Comparison of ENCODE assay signal across 17 cellular contexts in genomic region chr22:25965331-25965730, GRCh38.
DNase-seq lines count a peak whose midpoint lies in the region; ATAC-seq and TF ChIP-seq lines count a peak whose summit lies in the region.
"Had no signal": no experiment of that assay in that cellular context is flagged by ENCODE, and none has a peak within 500 bp of the region (broad histone marks: within the 10 kb centered on the region; RNA-seq: fewer than 3 reads in every experiment).

No MANE protein-coding gene starts in this region.

- H3K4me1 Mint-ChIP-seq in glutamatergic neuron (ENCODE audit: low read depth, unreplicated experiment): peaks cover 15% of the 10 kb centered on the region
- H3K4me1 Mint-ChIP-seq: B cell had no signal

- peak overlapping the region; percentile 89 for H3K27ac Mint-ChIP-seq in glutamatergic neuron (ENCODE audit: unreplicated experiment)
- H3K27ac Mint-ChIP-seq: B cell; CD4-positive, alpha-beta T cell; CD8-positive, alpha-beta T cell had no signal

- intact Hi-C loops in Right ventricle myocardium inferior (cut with DNase I): no loop called here

- POLR2A ChIA-PET in HEK293 (lab: Yijun Ruan, JAX): no interaction called here

- TF ChIP-seq CTCF in HEK293 (tag by site-specific recombination; IDR thresholded peaks at IDR 0.05) (no peak), glutamatergic neuron (IDR thresholded peaks at IDR 0.05; ENCODE audit: partially characterized antibody, unreplicated experiment) (no peak)

- no peak for ATAC-seq in HG02759 (IDR thresholded peaks at IDR 0.05; ENCODE audit: unreplicated experiment)
- no peak for ATAC-seq in Right ventricle myocardium inferior
- ATAC-seq: A549; CD8-positive, alpha-beta T cell had no signal

- peaks cover 20% of the 10 kb centered on the region for H3K36me3 Mint-ChIP-seq in glutamatergic neuron (ENCODE audit: unreplicated experiment)
- H3K36me3 Mint-ChIP-seq: CD8-positive, alpha-beta T cell had no signal

- no peak overlapping the region for H3K9ac ChIP-seq in BLaER1

- no peaks in the 10 kb centered on the region for H3K27me3 ChIP-seq in BLaER1

- H3K4me1 ChIP-seq in BLaER1 (peaks cover 75% of the 10 kb centered on the region), HEK293 (ENCODE audit: control insufficient read depth, insufficient read depth, low read length) (peaks cover 12% of the 10 kb centered on the region; the same call in 1 of the 2 replicates)
- H3K4me1 ChIP-seq: A549, Caco-2 had no signal

- no peaks in the 10 kb centered on the region for H3K36me3 ChIP-seq in BLaER1
- no peaks in the 10 kb centered on the region for H3K36me3 ChIP-seq in HEK293 (ENCODE audit: control insufficient read depth in 2 of 2, insufficient read depth in 1 of 2, low read length in 2 of 2)

- H3K4me3 Mint-ChIP-seq in glutamatergic neuron (ENCODE audit: unreplicated experiment): peak overlapping the region; percentile 71
- H3K4me3 Mint-ChIP-seq: B cell; CD4-positive, alpha-beta T cell; CD8-positive, alpha-beta T cell had no signal

- CTCF ChIA-PET in HEK293 (lab: Yijun Ruan, JAX): interaction anchor here (0.6 kb wide), 1 partner anchor 15 kb away, joined by 3 read pairs; no protein-coding TSS in a partner anchor

- no peak overlapping the region for H3K4me3 ChIP-seq in BLaER1
- no peak overlapping the region for H3K4me3 ChIP-seq in HEK293 (ENCODE audit: low read depth, low read length)
- H3K4me3 ChIP-seq: A549 had no signal

- peaks cover 2% of the 10 kb centered on the region for H3K27me3 Mint-ChIP-seq in glutamatergic neuron (ENCODE audit: unreplicated experiment)

- peaks cover 30% of the 10 kb centered on the region for H3K9me3 ChIP-seq in BLaER1
- H3K9me3 ChIP-seq in HEK293 (ENCODE audit: control insufficient read depth, insufficient read depth, low read depth, low read length): no peaks in the 10 kb centered on the region
- H3K9me3 ChIP-seq: A549, Caco-2 had no signal

- DNase-seq in glutamatergic neuron: no peak
- no peak for DNase-seq in NCI-H1048 (lab: John Stamatoyannopoulos, UW)
- no peak for DNase-seq in Right ventricle myocardium inferior (ENCODE audit: missing footprints)
- DNase-seq: AML-193; Caco-2; Calu3; CD4-positive, alpha-beta T cell; CD8-positive, alpha-beta T cell; DMS79 treated with DMSO at 0.1 percent for 48 hours; GF-D8 had no signal

- peak overlapping the region; percentile 79 for H3K4me2 ChIP-seq in BLaER1
- H3K4me2 ChIP-seq: A549 had no signal

- H4K20me1 ChIP-seq in BLaER1: no peaks in the 10 kb centered on the region

- peaks cover 4% of the 10 kb centered on the region for H3K9me3 Mint-ChIP-seq in glutamatergic neuron (ENCODE audit: unreplicated experiment)

- no peak overlapping the region for H3K27ac ChIP-seq in BLaER1
- no peak overlapping the region for H3K27ac ChIP-seq in HEK293 (ENCODE audit: extremely low read depth, low read depth, low read length)
- H3K27ac ChIP-seq: 22Rv1, A549, C4-2B had no signal

TF ChIP-seq in HEK293, 187 proteins besides CTCF, POLR2A, EP300 and RAD21:
- TF ChIP-seq ZNF112 (tag by site-specific recombination; IDR thresholded peaks at IDR 0.05): peak; percentile 95
- no peak for TF ChIP-seq ZNF560 (tag by site-specific recombination; IDR thresholded peaks at IDR 0.05; ENCODE audit: borderline replicate concordance)
- no peak for TF ChIP-seq SCRT1 (tag by site-specific recombination; IDR thresholded peaks at IDR 0.05; ENCODE audit: borderline replicate concordance)
- peak; percentile 63 for TF ChIP-seq SETDB1 (IDR thresholded peaks at IDR 0.05; ENCODE audit: insufficient read length, low read length)
- no peak for TF ChIP-seq ZBTB11 (tag by site-specific recombination; conservative IDR thresholded peaks at IDR 0.05; ENCODE audit: low read depth)
